23 cellular contexts compared by ENCODE assay signal in genomic region chr11:30165652-30166051, GRCh38.
DNase-seq lines count a peak whose midpoint lies in the region; ATAC-seq, FAIRE-seq and TF ChIP-seq lines count a peak whose summit lies in the region.
"Had no signal": no experiment of that assay in that cellular context is flagged by ENCODE, and none has a peak within 500 bp of the region (broad histone marks: within the 10 kb centered on the region; RNA-seq: fewer than 3 reads in every experiment).

No MANE protein-coding gene starts in this region.

- no peaks in the 10 kb centered on the region for H3F3A ChIP-seq in PC-9 (ENCODE audit: insufficient read depth, low read depth)

- H3K27me3 ChIP-seq in body of pancreas (no peaks in the 10 kb centered on the region), stomach (no peaks in the 10 kb centered on the region), PC-9 (ENCODE audit: insufficient read depth, low read depth) (no peaks in the 10 kb centered on the region)
- H3K27me3 ChIP-seq: BLaER1 treated with 17β-estradiol and CSF1 and Interleukin-3, amounts not matched to agents 10 nM and 100 nM had no signal

- no peak overlapping the region for H3K4me2 ChIP-seq in PC-9
- H3K4me2 ChIP-seq: A549; BLaER1 treated with 17β-estradiol and CSF1 and Interleukin-3, amounts not matched to agents 10 nM and 100 nM had no signal

- BruUV-seq in PC-9 (replicated peaks; lab: Mats Ljungman, UMichigan) = no TSS peak

- 38 to 52% methylated on average over 3 of the region's 3 CpGs for WGBS in body of pancreas, 2 donors
- 51 to 74% (median 54%) methylated on average over 3 of the region's 3 CpGs for WGBS in stomach, 5 donors

- POLR2A ChIA-PET in PC-9 (lab: Charles Lee; ENCODE audit: unreplicated experiment) = no interaction called here

- intact Hi-C loops in body of pancreas (cut with DNase I) (no loop called here), stomach (cut with DNase I; ENCODE audit: low total_unique reads) (no loop called here), PC-9 (cut with micrococcal nuclease; ENCODE audit: unreplicated experiment) (no loop called here)

- no peak overlapping the region for H2AFZ ChIP-seq in PC-9

- no peak for TF ChIP-seq EP300 in stomach (IDR thresholded peaks at IDR 0.05)

- peak; percentile 55 for ATAC-seq in body of pancreas
- ATAC-seq: A549; CD8-positive, alpha-beta T cell had no signal

- TF ChIP-seq POLR2A in body of pancreas (IDR thresholded peaks at IDR 0.05) = no peak
- TF ChIP-seq POLR2A in stomach (IDR thresholded peaks at IDR 0.05) = no peak

- H3K4me1 ChIP-seq in body of pancreas = peaks cover 6% of the 10 kb centered on the region
- peaks cover 3 to 36% (median 17%) of the 10 kb centered on the region in 4 donors for H3K4me1 ChIP-seq in stomach
- H3K4me1 ChIP-seq in PC-9 (replicated peaks; ENCODE audit: insufficient read depth) = no peaks in the 10 kb centered on the region
- H3K4me1 ChIP-seq: A549; BLaER1 treated with 17β-estradiol and CSF1 and Interleukin-3, amounts not matched to agents 10 nM and 100 nM had no signal

- no peaks in the 10 kb centered on the region for H3K79me2 ChIP-seq in PC-9 (ENCODE audit: low read depth)

- H3K4me3 ChIP-seq in body of pancreas (no peak overlapping the region), stomach (no peak overlapping the region), PC-9 (no peak overlapping the region)
- H3K4me3 ChIP-seq: A549; BLaER1 treated with 17β-estradiol and CSF1 and Interleukin-3, amounts not matched to agents 10 nM and 100 nM had no signal

- CTCF ChIA-PET in PC-9 (lab: Charles Lee) = no interaction called here

- DNase-seq in D721Med (ENCODE audit: insufficient read length, low spot score) = no peak
- DNase-seq in body of pancreas = peak in 3 of 4 donors; percentile 16 to 41 (median 25)
- peak; percentile 65 for DNase-seq in stomach
- no peak for DNase-seq in PC-9
- no peak for DNase-seq in NCI-H524 (lab: John Stamatoyannopoulos, UW)
- DNase-seq: AML-193; Caco-2; Calu3; CD4-positive, alpha-beta T cell; CD8-positive, alpha-beta T cell; DMS 273 treated with DMSO at 0.1 percent for 48 hours; DMS153; DMS53; DMS79; DND-41; EL; GDM1 had no signal

- TF ChIP-seq CTCF in D721Med (IDR thresholded peaks at IDR 0.05; ENCODE audit: insufficient read depth, missing control alignments) (no peak), body of pancreas (IDR thresholded peaks at IDR 0.05) (no peak), stomach (IDR thresholded peaks at IDR 0.05) (no peak), PC-9 (conservative IDR thresholded peaks at IDR 0.05) (no peak)

- FAIRE-seq in D721Med (lab: Jason Lieb, UNC) = peak; percentile 21
- FAIRE-seq: A549, GM12892, GM18507 had no signal

- no peaks in the 10 kb centered on the region for H3K9me3 ChIP-seq in body of pancreas
- H3K9me3 ChIP-seq in stomach = no peaks in the 10 kb centered on the region
- H3K9me3 ChIP-seq in PC-9 (ENCODE audit: insufficient read depth, low read depth) = no peaks in the 10 kb centered on the region
- H3K9me3 ChIP-seq: A549; BLaER1 treated with 17β-estradiol and CSF1 and Interleukin-3, amounts not matched to agents 10 nM and 100 nM; Caco-2 had no signal

- H4K20me1 ChIP-seq in PC-9 (ENCODE audit: insufficient read depth) = 0 out of 2 replicates have a peak, but pooled peaks cover 4% of the 10 kb centered on the region
- H4K20me1 ChIP-seq: BLaER1 treated with 17β-estradiol and CSF1 and Interleukin-3, amounts not matched to agents 10 nM and 100 nM had no signal

- H3K36me3 ChIP-seq in body of pancreas (replicated peaks in 1 of 2; ENCODE audit: insufficient read depth in 1 of 2, low read depth in 2 of 2) (no peaks in the 10 kb centered on the region), stomach (no peaks in the 10 kb centered on the region), PC-9 (ENCODE audit: low read depth) (no peaks in the 10 kb centered on the region)
- H3K36me3 ChIP-seq: BLaER1 treated with 17β-estradiol and CSF1 and Interleukin-3, amounts not matched to agents 10 nM and 100 nM had no signal

- H3K27ac ChIP-seq in body of pancreas (no peak overlapping the region), stomach (peak overlapping the region; percentile 8 to 68 (median 34)), PC-9 (no peak overlapping the region)
- H3K27ac ChIP-seq: 22Rv1; A549; BLaER1 treated with 17β-estradiol and CSF1 and Interleukin-3, amounts not matched to agents 10 nM and 100 nM; C4-2B had no signal

- no peaks in the 10 kb centered on the region for H3K9me2 ChIP-seq in PC-9 (ENCODE audit: insufficient read depth)

Comparison
In these comparisons a context has a peak if more than half of its experiments do, and no peak if none do; other contexts are left out.
1. DNase-seq: peak in body of pancreas (3 of 4) and stomach (single experiment); none in D721Med (single experiment), PC-9 (0 of 2) and NCI-H524 (0 of 2).
2. H3K27ac ChIP-seq: peak in stomach (5 of 5); none in body of pancreas (0 of 4) and PC-9 (single experiment).